Comparison of ENCODE assay signal across 16 cellular contexts in the genomic region with DNA sequence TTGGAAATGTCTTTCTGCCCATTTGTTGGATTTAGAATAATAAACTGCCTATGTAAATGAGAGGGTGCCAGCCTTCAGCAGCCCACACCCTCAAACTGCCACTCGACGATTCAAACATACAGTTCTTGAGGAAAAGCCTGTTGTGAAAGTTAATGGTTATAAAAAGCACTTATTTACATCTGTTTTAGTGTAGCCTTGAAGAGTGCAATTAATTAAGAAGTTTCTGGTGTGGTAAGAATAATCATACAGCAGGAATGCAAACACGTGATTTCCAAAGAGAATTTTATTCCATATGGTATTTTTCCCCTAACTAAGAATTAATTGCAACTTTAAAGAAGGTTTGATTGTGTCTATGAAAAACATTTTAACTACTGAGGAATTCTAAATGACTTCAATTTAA.
DNase-seq lines count a peak whose midpoint lies in the region; ATAC-seq and TF ChIP-seq lines count a peak whose summit lies in the region.
"Had no signal": no experiment of that assay in that cellular context is flagged by ENCODE, and none has a peak within 500 bp of the region (broad histone marks: within the 10 kb centered on the region; RNA-seq: fewer than 3 reads in every experiment).

No MANE protein-coding gene starts in this region.

- in situ Hi-C loops in mammary epithelial cell (cut with MboI; ENCODE audit: low sequenced_read_pairs in 2 of 2): no loop called here

- no peak overlapping the region for H3K18ac ChIP-seq in mesenchymal stem cell (ENCODE audit: low read depth in 1 of 2, low read length in 2 of 2)
- H3K18ac ChIP-seq in neuronal stem cell (ENCODE audit: low read length): no peak overlapping the region

- H3K4ac ChIP-seq in mesenchymal stem cell (ENCODE audit: low read depth in 1 of 2, low read length in 2 of 2) (no peak overlapping the region), neuronal stem cell (ENCODE audit: low read length) (no peak overlapping the region)

- dilution Hi-C loops in mammary epithelial cell (cut with HindIII; ENCODE audit: low sequenced_read_pairs): no loop called here

- H3K27me3 ChIP-seq in mesenchymal stem cell (ENCODE audit: control insufficient read depth in 1 of 2, insufficient read depth in 1 of 2, low read length in 2 of 2) (no peaks in the 10 kb centered on the region), mammary epithelial cell (ENCODE audit: insufficient read depth, low read length) (peaks cover 6% of the 10 kb centered on the region), neuronal stem cell (ENCODE audit: control insufficient read depth in 3 of 3, insufficient read depth in 3 of 3, low read depth in 1 of 3, low read length in 3 of 3) (no peaks in the 10 kb centered on the region)
- H3K27me3 ChIP-seq: BLaER1 had no signal

- H3K4me1 ChIP-seq in mesenchymal stem cell (ENCODE audit: control insufficient read depth, insufficient read depth, low read depth, low read length) (no peaks in the 10 kb centered on the region), mammary epithelial cell (ENCODE audit: insufficient read depth, low read length) (no peaks in the 10 kb centered on the region), neuronal stem cell (ENCODE audit: control insufficient read depth in 2 of 2, insufficient read depth in 1 of 2, low read depth in 1 of 2, low read length in 2 of 2) (peaks cover 0 to under 1% of the 10 kb centered on the region in 2 donors)
- H3K4me1 ChIP-seq: BLaER1 had no signal

- DNase-seq in GM03348 (ENCODE audit: low spot score) (peak; percentile 9), amniotic epithelial cell (ENCODE audit: low read depth) (peak; percentile 32), mesenchymal stem cell (peak; percentile 13), mammary epithelial cell (no peak), C1 segment of cervical spinal cord (lab: John Stamatoyannopoulos, UW) (no peak), neuronal stem cell (ENCODE audit: low spot score) (no peak)
- DNase-seq in stimulated activated naive CD8-positive, alpha-beta T cell treated with anti-CD3 and anti-CD28 coated beads, Interleukin-15, Interleukin-2, amounts not matched to agents 100 U/mL and 50 U/mL, for 24 hours: no peak
- DNase-seq: ACHN; Calu3; CD8-positive, alpha-beta T cell; DMS79 treated with DMSO at 0.1 percent for 48 hours; EL; KBM-7 had no signal

- H2BK12ac ChIP-seq in mesenchymal stem cell (ENCODE audit: low read length in 2 of 2): no peak overlapping the region
- no peak overlapping the region for H2BK12ac ChIP-seq in neuronal stem cell (ENCODE audit: low read length)

- intact Hi-C loops in mammary epithelial cell (cut with micrococcal nuclease): no loop called here

- H3K27ac ChIP-seq in mesenchymal stem cell (ENCODE audit: low read length, poor library complexity, severe bottlenecking): no peak overlapping the region
- H3K27ac ChIP-seq in mammary epithelial cell (ENCODE audit: insufficient read depth, low read depth, low read length): no peak overlapping the region
- H3K27ac ChIP-seq in neuronal stem cell (replicated peaks; ENCODE audit: low read length): no peak overlapping the region
- H3K27ac ChIP-seq: BLaER1 had no signal

- H4K8ac ChIP-seq in mesenchymal stem cell (ENCODE audit: low read length) (no peak overlapping the region), neuronal stem cell (ENCODE audit: low read depth, low read length) (no peak overlapping the region)

- H3K4me3 ChIP-seq in mesenchymal stem cell (ENCODE audit: insufficient read depth in 1 of 2, low read depth in 1 of 2, low read length in 2 of 2) (no peak overlapping the region), mammary epithelial cell (replicated peaks in 1 of 3; ENCODE audit: insufficient read depth in 1 of 3, low read depth in 2 of 3, low read length in 3 of 3) (no peak overlapping the region), neuronal stem cell (ENCODE audit: low read length in 2 of 2) (no peak overlapping the region)
- H3K4me3 ChIP-seq: BLaER1 had no signal

- H3K14ac ChIP-seq in mesenchymal stem cell (ENCODE audit: low read length in 2 of 2) (no peak overlapping the region), neuronal stem cell (ENCODE audit: low read length) (no peak overlapping the region)

- H3K36me3 ChIP-seq in mesenchymal stem cell (ENCODE audit: control insufficient read depth in 1 of 2, insufficient read depth in 2 of 2, low read depth in 1 of 2, low read length in 2 of 2): no peaks in the 10 kb centered on the region
- no peaks in the 10 kb centered on the region for H3K36me3 ChIP-seq in mammary epithelial cell (ENCODE audit: insufficient read depth, low read length)
- no peaks in the 10 kb centered on the region for H3K36me3 ChIP-seq in neuronal stem cell (replicated peaks in 1 of 2; ENCODE audit: control insufficient read depth in 2 of 2, insufficient read depth in 2 of 2, low read length in 2 of 2)
- H3K36me3 ChIP-seq: BLaER1 had no signal

- ATAC-seq in stimulated activated naive CD8-positive, alpha-beta T cell treated with anti-CD3 and anti-CD28 coated beads, Interleukin-15, Interleukin-2, amounts not matched to agents 100 U/mL and 50 U/mL, for 24 hours: no peak
- ATAC-seq: CD8-positive, alpha-beta T cell; HCT116; HepG2 had no signal

- BruUV-seq in mammary epithelial cell (replicated peaks; lab: Mats Ljungman, UMichigan): no TSS peak

- H3K23ac ChIP-seq in mesenchymal stem cell (ENCODE audit: low read length in 2 of 2) (no peak overlapping the region), neuronal stem cell (ENCODE audit: low read depth, low read length, poor library complexity) (no peak overlapping the region)

- no peak overlapping the region for H2BK5ac ChIP-seq in mesenchymal stem cell (ENCODE audit: low read depth, low read length, poor library complexity, severe bottlenecking)
- no peak overlapping the region for H2BK5ac ChIP-seq in neuronal stem cell (ENCODE audit: low read length)

- H3K9me3 ChIP-seq in mesenchymal stem cell (ENCODE audit: control insufficient read depth, low read length): no peaks in the 10 kb centered on the region
- H3K9me3 ChIP-seq in mammary epithelial cell (replicated peaks; ENCODE audit: insufficient read depth, low read length): no peaks in the 10 kb centered on the region
- H3K9me3 ChIP-seq in neuronal stem cell (replicated peaks in 1 of 2; ENCODE audit: control insufficient read depth in 2 of 2, insufficient read depth in 1 of 2, low read depth in 1 of 2, low read length in 2 of 2): no peaks in the 10 kb centered on the region
- H3K9me3 ChIP-seq: BLaER1 had no signal

- H4K20me1 ChIP-seq in mammary epithelial cell (ENCODE audit: insufficient read depth, low read length): no peaks in the 10 kb centered on the region
- H4K20me1 ChIP-seq: BLaER1 had no signal

- H3K79me2 ChIP-seq in mammary epithelial cell (ENCODE audit: insufficient read depth, low read length): no peaks in the 10 kb centered on the region

- TF ChIP-seq CTCF in mammary epithelial cell (conservative IDR thresholded peaks at IDR 0.05 in 1 of 2, IDR thresholded peaks at IDR 0.05 in 1 of 2; ENCODE audit: extremely low read depth in 1 of 2, insufficient read depth in 1 of 2, low read depth in 1 of 2, low read length in 2 of 2): no peak

- H2BK120ac ChIP-seq in mesenchymal stem cell (ENCODE audit: low read depth, low read length) (no peak overlapping the region), neuronal stem cell (ENCODE audit: low read depth, low read length) (no peak overlapping the region)

- no peak overlapping the region for H3K9ac ChIP-seq in mesenchymal stem cell (ENCODE audit: low read length)
- H3K9ac ChIP-seq in mammary epithelial cell (ENCODE audit: insufficient read depth, low read length): no peak overlapping the region
- no peak overlapping the region for H3K9ac ChIP-seq in neuronal stem cell (ENCODE audit: low read depth, low read length, poor library complexity)
- H3K9ac ChIP-seq: BLaER1 had no signal

- WGBS in mesenchymal stem cell: 92% methylated on average over 2 of the region's 3 CpGs
- whole genome bisulfite sequencing in mammary epithelial cell (ENCODE audit: low coverage, missing lambda C conversion rate): 87% methylated on average over 3 of the region's 3 CpGs
- WGBS in neuronal stem cell (ENCODE audit: extremely low coverage in 2 of 2, insufficient read length in 2 of 2, insufficient replicate concordance in 1 of 2), 2 donors: no CpG with 5 or more reads among the region's 3 CpGs

- H2BK15ac ChIP-seq in mesenchymal stem cell (ENCODE audit: low read depth, poor library complexity, severe bottlenecking): no peak overlapping the region
- H2BK15ac ChIP-seq in neuronal stem cell (ENCODE audit: low read length): no peak overlapping the region

- H3K79me1 ChIP-seq in mesenchymal stem cell (replicated peaks; ENCODE audit: low read length, poor library complexity, severe bottlenecking): no peaks in the 10 kb centered on the region
- no peaks in the 10 kb centered on the region for H3K79me1 ChIP-seq in neuronal stem cell (ENCODE audit: low read depth, low read length)

- H3K4me2 ChIP-seq in mesenchymal stem cell (ENCODE audit: low read length, poor library complexity, severe bottlenecking) (no peak overlapping the region), mammary epithelial cell (ENCODE audit: insufficient read depth, low read depth, low read length) (no peak overlapping the region), neuronal stem cell (ENCODE audit: insufficient read depth, low read length, poor library complexity, severe bottlenecking) (no peak overlapping the region)
- H3K4me2 ChIP-seq: BLaER1 had no signal

- no peak overlapping the region for H4K91ac ChIP-seq in mesenchymal stem cell (ENCODE audit: low read length)
- no peak overlapping the region for H4K91ac ChIP-seq in neuronal stem cell (ENCODE audit: low read depth, low read length, poor library complexity)

- H2AFZ ChIP-seq in mesenchymal stem cell (ENCODE audit: low read depth, low read length) (no peak overlapping the region), mammary epithelial cell (ENCODE audit: low read depth, low read length) (no peak overlapping the region), neuronal stem cell (ENCODE audit: low read length) (no peak overlapping the region)

- H2AK5ac ChIP-seq in mesenchymal stem cell (ENCODE audit: low read length, severe bottlenecking) (no peak overlapping the region), neuronal stem cell (ENCODE audit: low read depth, low read length) (no peak overlapping the region)

- CTCF ChIA-PET in mammary epithelial cell (lab: Charles Lee; ENCODE audit: low non-redundant PET): no interaction called here

Comparison
In these comparisons a context has a peak if more than half of its experiments do, and no peak if none do; other contexts are left out.
1. DNase-seq: peak in GM03348 (single experiment), amniotic epithelial cell (single experiment) and mesenchymal stem cell (single experiment); none in mammary epithelial cell (single experiment), C1 segment of cervical spinal cord (0 of 14), stimulated activated naive CD8-positive, alpha-beta T cell treated with anti-CD3 and anti-CD28 coated beads, Interleukin-15, Interleukin-2, amounts not matched to agents 100 U/mL and 50 U/mL, for 24 hours (single experiment) and neuronal stem cell (single experiment).